Comparison of ENCODE assay signal across 26 cellular contexts in the genomic region with DNA sequence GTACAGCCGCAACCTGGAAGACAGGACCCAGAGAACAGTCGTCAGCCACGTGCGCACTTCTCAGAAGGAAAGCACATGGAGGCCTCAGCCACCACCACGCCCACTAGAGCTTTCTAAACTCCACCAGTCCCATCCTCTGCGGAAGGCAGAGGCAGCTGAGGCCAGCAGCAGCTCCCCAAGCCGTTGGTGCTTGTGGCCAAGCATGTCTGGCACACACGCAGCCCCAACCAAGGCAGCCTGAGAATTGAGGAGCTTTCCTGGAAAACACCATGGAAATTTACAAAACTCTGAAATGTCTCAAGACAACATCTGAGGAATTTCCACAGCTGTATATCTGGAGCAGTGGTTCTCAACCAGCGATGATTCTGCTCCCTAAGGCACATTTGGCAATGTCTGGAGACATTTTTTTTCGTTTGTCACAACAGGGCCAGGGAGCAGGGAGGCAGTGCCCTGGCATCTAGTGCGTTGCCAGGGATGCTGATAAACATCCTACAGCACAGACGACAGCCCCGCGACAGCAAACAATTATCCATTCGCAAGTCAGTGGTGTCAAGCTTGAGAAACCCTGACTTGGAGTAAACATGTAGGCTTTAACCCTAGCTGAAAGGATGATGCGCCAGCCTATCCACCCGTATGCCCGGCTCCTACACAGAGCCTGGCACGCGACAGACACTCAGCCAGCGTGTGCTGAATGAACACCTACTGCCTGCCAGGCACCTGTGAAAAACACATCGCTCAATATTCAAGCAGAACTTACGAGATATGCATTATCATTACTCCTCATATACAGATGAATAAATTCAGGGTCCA. TPM values are rescaled to one million over a fixed set of nuclear protein-coding genes. Genes with fewer than 3 reads are reported as not detected.
DNase-seq lines count a peak whose midpoint lies in the region; ATAC-seq and TF ChIP-seq lines count a peak whose summit lies in the region.
"Had no signal": no experiment of that assay in that cellular context is flagged by ENCODE, and none has a peak within 500 bp of the region (broad histone marks: within the 10 kb centered on the region; RNA-seq: fewer than 3 reads in every experiment).

No MANE protein-coding gene starts in this region.

- H3K9me3 ChIP-seq in lower lobe of right lung, result no peaks in the 10 kb centered on the region
- H3K9me3 ChIP-seq: mucosa of descending colon, thoracic aorta had no signal

- no peaks in the 10 kb centered on the region for H3K4me1 ChIP-seq in lower lobe of right lung

- H3K4me3 ChIP-seq in lower lobe of right lung, result no peak overlapping the region
- no peak overlapping the region for H3K4me3 ChIP-seq in skin epidermis
- H3K4me3 ChIP-seq: mucosa of descending colon, thoracic aorta had no signal

- H3K27ac ChIP-seq in lower lobe of right lung, result no peak overlapping the region
- peak overlapping the region in 16 of 21 experiments; percentile 5 to 67 (median 45) for H3K27ac ChIP-seq in skin epidermis
- H3K27ac ChIP-seq: epithelial cell of prostate, thoracic aorta had no signal

- ATAC-seq in lower lobe of right lung (peak; percentile 36 to 69), HG02981 (IDR thresholded peaks at IDR 0.05; ENCODE audit: unreplicated experiment) (no peak)
- ATAC-seq: mucosa of descending colon had no signal

- peaks cover 30% of the 10 kb centered on the region for H3K36me3 ChIP-seq in lower lobe of right lung

- no peak for TF ChIP-seq CTCF in lower lobe of right lung (IDR thresholded peaks at IDR 0.05)

- intact Hi-C loops in lower lobe of right lung (cut with DNase I), result no loop called here

- H3K27me3 ChIP-seq in lower lobe of right lung (ENCODE audit: low read depth), result no peaks in the 10 kb centered on the region

- DNase-seq in AG20443 (ENCODE audit: low spot score) (peak; percentile 30), dedifferentiated amniotic fluid mesenchymal stem cell (ENCODE audit: extremely low spot score) (peak; percentile 16), lower lobe of right lung (no peak), OCI-M2 (lab: John Stamatoyannopoulos, UW; ENCODE audit: unreplicated experiment) (no peak)
- no peak for DNase-seq in activated CD4-positive, alpha-beta T cell treated with anti-CD3 and anti-CD28 coated beads for 48 hours
- DNase-seq in effector CD4-positive, alpha-beta T cell, result no peak
- DNase-seq: activated B cell treated with CpG ODN at 0.5 μM for 24 hours; activated CD4-positive, alpha-beta memory T cell treated with anti-CD3 and anti-CD28 coated beads, Interleukin-2, amount 10 ng/mL, durations not matched to agents 7 days and 5 days; activated naive CD8-positive, alpha-beta T cell treated with anti-CD3 and anti-CD28 coated beads, Interleukin-2, amount 10 ng/mL, durations not matched to agents 7 days and 5 days; CD4-positive, CD25-positive, alpha-beta regulatory T cell; EL; HCEC 1CT; hippocampal formation; immature natural killer cell; IMR-90; mucosa of descending colon; NCI-H1092; NCI-H187 treated with DMSO at 0.1 percent for 48 hours; NCI-H774; nephron progenitor cell; stimulated activated CD4-positive, alpha-beta T cell treated with anti-CD3 and anti-CD28 coated beads, Interleukin-2, amount 100 ng/mL, for 24 hours; T1000 had no signal

RNA-seq across cellular contexts. Expression of gene NPHP4, which starts 24.7 kb away (rescaled TPM):
- total RNA-seq in lower lobe of right lung, result 16.1 TPM

Comparison
In these comparisons a context has a peak if more than half of its experiments do, and no peak if none do; other contexts are left out.
1. DNase-seq: peak in AG20443 (single experiment) and dedifferentiated amniotic fluid mesenchymal stem cell (single experiment); none in lower lobe of right lung (single experiment), activated CD4-positive, alpha-beta T cell treated with anti-CD3 and anti-CD28 coated beads for 48 hours (single experiment), OCI-M2 (single experiment) and effector CD4-positive, alpha-beta T cell (single experiment).